26 cellular contexts compared by ENCODE assay signal in the genomic region with DNA sequence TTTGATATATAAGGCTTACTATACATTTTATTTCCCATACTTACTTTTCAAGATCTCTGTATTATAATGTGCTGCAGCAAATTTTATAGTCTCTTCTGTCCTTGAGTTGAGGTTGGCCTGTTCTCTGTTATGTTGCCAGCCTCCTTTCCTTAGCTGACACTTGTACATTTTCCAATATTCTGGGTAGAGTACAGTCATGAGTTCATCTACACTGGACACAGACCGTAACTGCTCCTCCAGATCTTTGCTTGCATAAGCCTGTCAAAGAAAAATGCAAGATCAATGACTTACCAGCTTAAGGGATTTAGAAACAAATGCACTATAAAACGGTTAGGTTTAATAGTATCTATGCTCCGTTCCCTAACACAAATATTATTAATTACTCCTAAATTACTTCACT.
"Had no signal": no experiment of that assay in that cellular context is flagged by ENCODE, and none has a peak within 500 bp of the region (broad histone marks: within the 10 kb centered on the region; RNA-seq: fewer than 3 reads in every experiment).

No MANE protein-coding gene starts in this region.

- H3K4me1 ChIP-seq: body of pancreas had no signal

- ATAC-seq: activated CD4-positive, CD25-positive, alpha-beta regulatory T cell treated with anti-CD3 and anti-CD28 coated beads, Interleukin-2, amount 50 U/mL, for 24 hours; activated CD8-positive, alpha-beta T cell treated with anti-CD3 and anti-CD28 coated beads, Interleukin-2, amount 10 ng/mL, durations not matched to agents 7 days and 5 days; body of pancreas; HepG2; Panc1; Right ventricle myocardium inferior had no signal

- H3K27ac ChIP-seq: adrenal gland, body of pancreas, SK-N-MC had no signal

- H3K4me3 ChIP-seq: adrenal gland, body of pancreas, SK-N-MC had no signal

- H3K36me3 ChIP-seq: adrenal gland had no signal

- DNase-seq: activated CD4-positive, alpha-beta T cell treated with anti-CD3 and anti-CD28 coated beads for 48 hours; activated CD4-positive, alpha-beta T cell treated with anti-CD3 and anti-CD28 coated beads, Interleukin-2, amount 50 U/mL, for 4 hours; activated CD8-positive, alpha-beta memory T cell treated with anti-CD3 and anti-CD28 coated beads, Interleukin-2, amount 50 U/mL, for 48 hours; activated CD8-positive, alpha-beta T cell treated with anti-CD3 and anti-CD28 coated beads, Interleukin-2, amount 10 ng/mL, durations not matched to agents 7 days and 5 days; activated naive CD4-positive, alpha-beta T cell treated with anti-CD3 and anti-CD28 coated beads, Interleukin-2, amount 50 U/mL, for 16 hours; activated naive CD8-positive, alpha-beta T cell treated with anti-CD3 and anti-CD28 coated beads, Interleukin-2, amount 10 ng/mL, durations not matched to agents 7 days and 5 days; activated T-cell treated with anti-CD3 and anti-CD28 coated beads, Interleukin-2, amount 50 U/mL, for 1 hour; aorta; body of pancreas; MM.1S; NCI-H1105 treated with DMSO at 0.1 percent for 48 hours; NCI-H1436 treated with DMSO at 0.1 percent for 48 hours; NCI-H187; NCI-H2081; NCI-H446 treated with DMSO at 0.1 percent for 48 hours; NCI-H524 treated with DMSO at 0.1 percent for 48 hours; NCI-H748 treated with DMSO at 0.1 percent for 48 hours; OCI-M1; RPMI8226; SW 1271 had no signal

- H3K9me3 ChIP-seq: adrenal gland, body of pancreas had no signal

- H3K27me3 ChIP-seq: adrenal gland, body of pancreas had no signal
